Comparison of ENCODE assay signal across 8 cellular contexts in genomic region chr12:27710592-27711311, GRCh38.
DNase-seq lines count a peak whose midpoint lies in the region; ATAC-seq lines count a peak whose summit lies in the region.

Gene MRPS35, plus strand, starts transcription at chr12:27710832. Its CDS starts 12 bp downstream, at chr12:27710844.

- H3K36me3 Mint-ChIP-seq in memory B cell = peaks cover 1% of the 10 kb centered on the region

- H3K9me3 Mint-ChIP-seq in memory B cell = no peaks in the 10 kb centered on the region

- H3K27ac Mint-ChIP-seq in memory B cell = peak within 1 kb of the TSS; percentile 95

- H3K27me3 Mint-ChIP-seq in memory B cell = no peaks in the 10 kb centered on the region

- H3K4me3 Mint-ChIP-seq in memory B cell = peak within 1 kb of the TSS; percentile 96

- ATAC-seq in GM19455 (IDR thresholded peaks at IDR 0.05; ENCODE audit: unreplicated experiment) (peak; percentile 96), memory B cell (ENCODE audit: low read depth) (peak; percentile 97)

- DNase-seq in CMK (ENCODE audit: low read depth) (peak; percentile 84), HK-2 (ENCODE audit: unreplicated experiment) (peak; percentile 91), NK-92 (lab: John Stamatoyannopoulos, UW; ENCODE audit: unreplicated experiment) (peak; percentile 23), memory B cell (ENCODE audit: low spot score in 2 of 2) (peak; percentile 89 to 93)
- DNase-seq in activated CD8-positive, alpha-beta memory T cell treated with anti-CD3 and anti-CD28 coated beads for 24 hours = peak; percentile 96
- peak; percentile 84 for DNase-seq in effector CD8-positive, alpha-beta T cell (lab: John Stamatoyannopoulos, UW)
- peak; percentile 81 for DNase-seq in stimulated activated CD8-positive, alpha-beta memory T cell treated with anti-CD3 and anti-CD28 coated beads, Interleukin-12 subunit alpha, Interleukin-12 subunit beta, amount 100 ng/mL, for 1 hour (ENCODE audit: low read depth)

- peaks cover 21% of the 10 kb centered on the region for H3K4me1 Mint-ChIP-seq in memory B cell

Comparison
In these comparisons a context has a peak if more than half of its experiments do, and no peak if none do; other contexts are left out.
1. Peak in every context shown above with its lines: DNase-seq and ATAC-seq.
2. DNase-seq: peak in every context shown above with its lines; median percentile 96 in activated CD8-positive, alpha-beta memory T cell treated with anti-CD3 and anti-CD28 coated beads for 24 hours; 91 in HK-2; 91 in memory B cell; 84 in CMK; 84 in effector CD8-positive, alpha-beta T cell; 81 in stimulated activated CD8-positive, alpha-beta memory T cell treated with anti-CD3 and anti-CD28 coated beads, Interleukin-12 subunit alpha, Interleukin-12 subunit beta, amount 100 ng/mL, for 1 hour; 23 in NK-92.